18 cellular contexts compared by ENCODE assay signal in the genomic region with DNA sequence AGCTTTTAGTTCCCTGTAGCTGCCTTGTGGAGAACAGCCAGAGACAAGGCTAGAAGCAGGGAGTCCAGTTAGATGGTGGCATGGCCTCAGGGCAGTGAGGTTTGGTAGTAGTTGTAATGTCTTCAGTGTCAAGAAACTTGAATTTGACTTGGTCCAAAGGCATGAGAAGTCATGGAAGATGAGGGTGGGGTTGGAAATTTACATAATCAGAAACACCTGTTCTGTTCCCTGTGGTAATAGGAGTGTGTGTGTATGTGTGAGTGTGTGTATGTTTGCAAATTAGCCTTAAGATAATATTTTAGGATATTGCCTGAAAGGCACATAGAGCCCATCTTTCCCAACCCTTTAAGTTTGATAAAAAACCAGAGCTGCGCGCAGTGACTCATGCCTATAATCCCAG. TPM values are rescaled to one million over a fixed set of nuclear protein-coding genes. Genes with fewer than 3 reads are reported as not detected.
DNase-seq lines count a peak whose midpoint lies in the region; ATAC-seq and TF ChIP-seq lines count a peak whose summit lies in the region.
"Had no signal": no experiment of that assay in that cellular context is flagged by ENCODE, and none has a peak within 500 bp of the region (broad histone marks: within the 10 kb centered on the region; RNA-seq: fewer than 3 reads in every experiment).

No MANE protein-coding gene starts in this region.

- intact Hi-C loops in PC-3 (cut with micrococcal nuclease) (no loop called here), left colon (cut with DNase I, micrococcal nuclease) (no loop called here)

- BruUV-seq in PC-3 (replicated peaks; lab: Mats Ljungman, UMichigan): no TSS peak

- H4K20me1 ChIP-seq in PC-3 (ENCODE audit: low read length): no peaks in the 10 kb centered on the region

- H3K9me3 ChIP-seq in PC-3 (ENCODE audit: low read length): no peaks in the 10 kb centered on the region
- H3K9me3 ChIP-seq in duodenal mucosa (ENCODE audit: control insufficient read depth in 1 of 2, low read length in 2 of 2): no peaks in the 10 kb centered on the region
- H3K9me3 ChIP-seq: Caco-2, MG63 had no signal

- no peaks in the 10 kb centered on the region for H3K9me2 ChIP-seq in PC-3 (replicated peaks; ENCODE audit: low read length)

- H3K9ac ChIP-seq in PC-3 (ENCODE audit: low read length) (no peak overlapping the region), duodenal mucosa (ENCODE audit: low read depth in 1 of 2, low read length in 2 of 2) (peak overlapping the region in 1 of 2 donors; percentile 24)

- no peak for TF ChIP-seq CTCF in AG09319 (IDR thresholded peaks at IDR 0.05; ENCODE audit: low read depth, low read length)
- no peak for TF ChIP-seq CTCF in PC-3 (conservative IDR thresholded peaks at IDR 0.05; ENCODE audit: low read depth, low read length)
- no peak for TF ChIP-seq CTCF in foreskin keratinocyte (conservative IDR thresholded peaks at IDR 0.05)

- no peak overlapping the region for H2AFZ ChIP-seq in PC-3 (ENCODE audit: low read length)

- no peaks in the 10 kb centered on the region for H3F3A ChIP-seq in PC-3 (ENCODE audit: low read length, unreplicated experiment)

- no peaks in the 10 kb centered on the region for H3K79me2 ChIP-seq in PC-3 (ENCODE audit: low read length)

- no peak overlapping the region for H3K4me2 ChIP-seq in PC-3 (ENCODE audit: low read length)

- H3K4me3 ChIP-seq in PC-3 (ENCODE audit: low read length) (no peak overlapping the region), duodenal mucosa (ENCODE audit: low read depth in 1 of 2, low read length in 2 of 2) (no peak overlapping the region)
- H3K4me3 ChIP-seq: GM12878, MG63 had no signal

- POLR2A ChIA-PET in PC-3 (lab: Charles Lee; ENCODE audit: unreplicated experiment): no interaction called here

- H3K27ac ChIP-seq in PC-3 (ENCODE audit: low read length): peak overlapping the region; percentile 54
- peak overlapping the region; percentile 24 for H3K27ac ChIP-seq in duodenal mucosa (ENCODE audit: low read depth, low read length)
- no peak overlapping the region for H3K27ac ChIP-seq in foreskin keratinocyte

- H3K27me3 ChIP-seq in PC-3 (ENCODE audit: low read length) (no peaks in the 10 kb centered on the region), duodenal mucosa (ENCODE audit: control insufficient read depth in 1 of 2, insufficient read depth in 2 of 2, low read length in 2 of 2) (no peaks in the 10 kb centered on the region), foreskin keratinocyte (no peaks in the 10 kb centered on the region)
- H3K27me3 ChIP-seq: MG63 had no signal

- H3K36me3 ChIP-seq in PC-3 (ENCODE audit: low read depth, low read length) (no peaks in the 10 kb centered on the region), duodenal mucosa (ENCODE audit: control insufficient read depth in 1 of 2, insufficient read depth in 2 of 2, low read length in 2 of 2) (no peaks in the 10 kb centered on the region)
- H3K36me3 ChIP-seq: MG63 had no signal

- DNase-seq in AG09319 (ENCODE audit: extremely low read depth, low read depth) (peak; percentile 10), PC-3 (no peak), left colon (no peak), NCI-H446 treated with DMSO at 0.1 percent for 48 hours (lab: John Stamatoyannopoulos, UW) (no peak), foreskin keratinocyte (no peak)
- no peak for DNase-seq in stimulated activated CD4-positive, alpha-beta T cell treated with anti-CD3 and anti-CD28 coated beads, Interleukin-12 subunit alpha, Interleukin-12 subunit beta, amount 100 ng/mL, for 4 hours
- DNase-seq: Caco-2, DMS79, KBM-7, NCI-H1105 treated with DMSO at 0.1 percent for 48 hours, NCI-H187, NCI-H510A, SW 1271 had no signal

- peaks cover 27% of the 10 kb centered on the region for H3K4me1 ChIP-seq in PC-3 (ENCODE audit: insufficient read depth, low read length)
- H3K4me1 ChIP-seq in duodenal mucosa (ENCODE audit: control insufficient read depth in 1 of 2, insufficient read depth in 2 of 2, low read length in 2 of 2): peaks cover 14 to 21% of the 10 kb centered on the region in 2 donors
- peaks cover 9% of the 10 kb centered on the region for H3K4me1 ChIP-seq in foreskin keratinocyte

- CTCF ChIA-PET in PC-3 (lab: Charles Lee): interaction anchor here (0.5 kb wide), 1 partner anchor 135 kb away, joined by 9 read pairs; no protein-coding TSS in a partner anchor

- ATAC-seq in PC-3 (no peak), left colon (peak; percentile 2), foreskin keratinocyte (no peak), HG03378 (IDR thresholded peaks at IDR 0.05; ENCODE audit: unreplicated experiment) (no peak)
- ATAC-seq: GM12878 had no signal

RNA-seq across cellular contexts. Expression of a gene that starts 55.2 kb away (rescaled TPM):
- total RNA-seq in PC-3 (2014; rRNA removed) (0.18 TPM in 1 of 2 replicates, not detected in the other), left colon (100 to 1,000 TPM; 472 to 526 TPM), foreskin keratinocyte (not detected in 2 replicates)
- not detected in 2 replicates for polyA plus RNA-seq in foreskin keratinocyte
- total RNA-seq: G401 had no signal

Comparison
In these comparisons a context has a peak if more than half of its experiments do, and no peak if none do; other contexts are left out.
1. RNA of a gene that starts 55.2 kb away (total RNA-seq): 472 to 526 TPM in left colon; 0.18 TPM in PC-3 and not detected in foreskin keratinocyte; every median in the first group is over 100 times any median in the second.